Comparison of ENCODE assay signal across 1 cellular context in the genomic region with DNA sequence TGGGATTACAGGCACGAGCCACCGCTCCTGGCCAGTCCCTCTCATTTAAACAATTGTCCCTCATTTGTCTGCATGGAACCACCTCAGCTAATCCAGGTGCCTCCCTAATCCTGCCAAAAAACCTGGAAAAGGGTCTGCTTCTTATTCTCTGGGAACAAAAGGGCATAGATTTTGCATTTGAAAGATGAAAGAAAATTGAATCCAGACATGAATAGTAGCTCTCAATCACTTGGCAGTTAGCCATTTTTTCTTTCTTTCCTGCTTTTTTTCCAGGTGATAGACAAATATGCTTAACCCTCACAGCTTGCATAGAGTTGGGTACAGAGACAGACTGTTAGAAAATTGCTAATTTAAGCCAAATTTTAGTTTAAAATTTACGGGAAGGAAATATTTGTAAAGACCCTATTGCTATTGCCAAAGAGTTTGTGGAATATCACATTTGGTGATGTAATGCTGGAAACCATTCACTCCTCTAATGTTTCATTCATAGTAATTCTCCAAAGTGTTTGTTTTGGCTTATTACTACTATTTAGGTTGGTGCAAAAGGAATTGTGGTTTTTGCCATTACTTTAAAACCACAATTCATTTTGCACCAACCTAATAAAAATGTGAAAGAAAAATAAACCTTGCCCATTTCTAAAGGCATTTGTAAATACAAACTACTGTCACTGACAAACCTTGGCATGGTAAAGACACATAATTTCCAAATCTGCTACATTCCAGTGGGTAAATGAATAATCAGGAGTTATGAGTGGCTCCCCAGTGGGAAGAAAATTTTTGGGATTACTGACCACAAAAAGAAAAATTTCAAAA.
TF ChIP-seq lines count a peak whose summit lies in the region.

No MANE protein-coding gene starts in this region.

TF ChIP-seq in A549, 52 proteins besides CTCF, POLR2A, EP300 and RAD21 (continued from another document):
- TF ChIP-seq, protein P1, sequence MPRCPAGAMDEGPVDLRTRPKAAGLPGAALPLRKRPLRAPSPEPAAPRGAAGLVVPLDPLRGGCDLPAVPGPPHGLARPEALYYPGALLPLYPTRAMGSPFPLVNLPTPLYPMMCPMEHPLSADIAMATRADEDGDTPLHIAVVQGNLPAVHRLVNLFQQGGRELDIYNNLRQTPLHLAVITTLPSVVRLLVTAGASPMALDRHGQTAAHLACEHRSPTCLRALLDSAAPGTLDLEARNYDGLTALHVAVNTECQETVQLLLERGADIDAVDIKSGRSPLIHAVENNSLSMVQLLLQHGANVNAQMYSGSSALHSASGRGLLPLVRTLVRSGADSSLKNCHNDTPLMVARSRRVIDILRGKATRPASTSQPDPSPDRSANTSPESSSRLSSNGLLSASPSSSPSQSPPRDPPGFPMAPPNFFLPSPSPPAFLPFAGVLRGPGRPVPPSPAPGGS (IDR thresholded peaks at IDR 0.05) = peak; percentile 66; the same call in 1 of the 3 replicates
- TF ChIP-seq, protein P2, sequence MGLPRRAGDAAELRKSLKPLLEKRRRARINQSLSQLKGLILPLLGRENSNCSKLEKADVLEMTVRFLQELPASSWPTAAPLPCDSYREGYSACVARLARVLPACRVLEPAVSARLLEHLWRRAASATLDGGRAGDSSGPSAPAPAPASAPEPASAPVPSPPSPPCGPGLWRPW (IDR thresholded peaks at IDR 0.05) = peak; percentile 63; the same call in 1 of the 2 replicates
- TF ChIP-seq RARB (CRISPR knock-in tag; IDR thresholded peaks at IDR 0.05) = no peak
- TF ChIP-seq KDM1A (IDR thresholded peaks at IDR 0.05; ENCODE audit: low read depth) = no peak
- no peak for TF ChIP-seq ESRRA (IDR thresholded peaks at IDR 0.05; ENCODE audit: borderline replicate concordance, low read length)
- TF ChIP-seq TP53 (CRISPR knock-in tag; IDR thresholded peaks at IDR 0.05) = no peak
- TF ChIP-seq SMC3 (IDR thresholded peaks at IDR 0.05) = no peak
TF ChIP-seq in A549: peak in this region for 6.
